19 cellular contexts compared by ENCODE assay signal in genomic region chr4:80065601-80066000, GRCh38.
"Had no signal": no experiment of that assay in that cellular context is flagged by ENCODE, and none has a peak within 500 bp of the region (broad histone marks: within the 10 kb centered on the region; RNA-seq: fewer than 3 reads in every experiment).

No MANE protein-coding gene starts in this region.

- FAIRE-seq: kidney had no signal

- H3K36me3 ChIP-seq: ovary had no signal

- H3K4me3 ChIP-seq: heart right ventricle, ovary, prostate gland, right atrium auricular region, tibial artery had no signal

- H3K4me3 Mint-ChIP-seq: activated CD4-positive, alpha-beta T cell treated with anti-CD3 and anti-CD28 coated beads, Interleukin-2, amount 10 ng/mL, durations not matched to agents 24 days and 14 days; activated naive CD4-positive, alpha-beta T cell treated with anti-CD3 and anti-CD28 coated beads for 36 hours; activated naive CD8-positive, alpha-beta T cell treated with anti-CD3 and anti-CD28 coated beads, Interleukin-2, amount 10 ng/mL, durations not matched to agents 7 days and 5 days; activated T-cell treated with anti-CD3 and anti-CD28 coated beads, Interleukin-2, amount 50 U/mL, for 24 hours; natural killer cell treated with Interleukin-12 subunit alpha and Interleukin-12 subunit beta and Interleukin-15 and Interleukin-18, amount 100 ng/mL, for 72 hours; stimulated activated naive CD8-positive, alpha-beta T cell treated with anti-CD3 and anti-CD28 coated beads, Interleukin-15, Interleukin-2, amounts not matched to agents 100 ng/mL and 50 ng/mL, for 24 hours had no signal

- ATAC-seq: heart right ventricle; natural killer cell treated with Interleukin-12 subunit alpha and Interleukin-12 subunit beta and Interleukin-15 and Interleukin-18, amount 100 ng/mL, for 72 hours had no signal

- H3K27ac ChIP-seq: epithelial cell of prostate, heart right ventricle, ovary, right atrium auricular region, tibial artery had no signal

- H3K9me3 Mint-ChIP-seq: activated CD4-positive, alpha-beta T cell treated with anti-CD3 and anti-CD28 coated beads, Interleukin-2, amount 10 ng/mL, durations not matched to agents 24 days and 14 days; activated naive CD4-positive, alpha-beta T cell treated with anti-CD3 and anti-CD28 coated beads for 36 hours; activated naive CD8-positive, alpha-beta T cell treated with anti-CD3 and anti-CD28 coated beads, Interleukin-2, amount 10 ng/mL, durations not matched to agents 7 days and 5 days; activated T-cell treated with anti-CD3 and anti-CD28 coated beads, Interleukin-2, amount 50 U/mL, for 24 hours; natural killer cell treated with Interleukin-12 subunit alpha and Interleukin-12 subunit beta and Interleukin-15 and Interleukin-18, amount 100 ng/mL, for 72 hours; stimulated activated naive CD8-positive, alpha-beta T cell treated with anti-CD3 and anti-CD28 coated beads, Interleukin-15, Interleukin-2, amounts not matched to agents 100 ng/mL and 50 ng/mL, for 24 hours had no signal

- H3K27me3 ChIP-seq: heart right ventricle, ovary, right atrium auricular region, tibial artery had no signal

- DNase-seq: activated CD4-positive, alpha-beta T cell treated with anti-CD3 and anti-CD28 coated beads, Interleukin-2, amount 10 ng/mL, durations not matched to agents 24 days and 14 days; activated effector memory CD4-positive, alpha-beta T cell treated with Interleukin-2 at 50 U/mL for 16 hours; activated naive CD4-positive, alpha-beta T cell treated with anti-CD3 and anti-CD28 coated beads for 36 hours; activated naive CD8-positive, alpha-beta T cell treated with anti-CD3 and anti-CD28 coated beads, Interleukin-2, amount 10 ng/mL, durations not matched to agents 7 days and 5 days; activated T-cell treated with anti-CD3 and anti-CD28 coated beads, Interleukin-2, amount 50 U/mL, for 24 hours; amygdala; cerebellar nuclear complex; cortex of kidney; foreskin fibroblast; heart right ventricle; kidney; mammary epithelial cell; ovary; tibial artery had no signal

- H3K27me3 Mint-ChIP-seq: activated CD4-positive, alpha-beta T cell treated with anti-CD3 and anti-CD28 coated beads, Interleukin-2, amount 10 ng/mL, durations not matched to agents 24 days and 14 days; activated naive CD8-positive, alpha-beta T cell treated with anti-CD3 and anti-CD28 coated beads, Interleukin-2, amount 10 ng/mL, durations not matched to agents 7 days and 5 days; activated T-cell treated with anti-CD3 and anti-CD28 coated beads, Interleukin-2, amount 50 U/mL, for 24 hours; natural killer cell treated with Interleukin-12 subunit alpha and Interleukin-12 subunit beta and Interleukin-15 and Interleukin-18, amount 100 ng/mL, for 72 hours; stimulated activated naive CD8-positive, alpha-beta T cell treated with anti-CD3 and anti-CD28 coated beads, Interleukin-15, Interleukin-2, amounts not matched to agents 100 ng/mL and 50 ng/mL, for 24 hours had no signal

- H3K9me3 ChIP-seq: heart right ventricle, ovary, prostate gland, right atrium auricular region, tibial artery had no signal

- H3K27ac Mint-ChIP-seq: activated CD4-positive, alpha-beta T cell treated with anti-CD3 and anti-CD28 coated beads, Interleukin-2, amount 10 ng/mL, durations not matched to agents 24 days and 14 days; activated naive CD4-positive, alpha-beta T cell treated with anti-CD3 and anti-CD28 coated beads for 36 hours; activated naive CD8-positive, alpha-beta T cell treated with anti-CD3 and anti-CD28 coated beads, Interleukin-2, amount 10 ng/mL, durations not matched to agents 7 days and 5 days; activated T-cell treated with anti-CD3 and anti-CD28 coated beads, Interleukin-2, amount 50 U/mL, for 24 hours; natural killer cell treated with Interleukin-12 subunit alpha and Interleukin-12 subunit beta and Interleukin-15 and Interleukin-18, amount 100 ng/mL, for 72 hours; stimulated activated naive CD8-positive, alpha-beta T cell treated with anti-CD3 and anti-CD28 coated beads, Interleukin-15, Interleukin-2, amounts not matched to agents 100 ng/mL and 50 ng/mL, for 24 hours had no signal
